17 cellular contexts compared by ENCODE assay signal in the genomic region with DNA sequence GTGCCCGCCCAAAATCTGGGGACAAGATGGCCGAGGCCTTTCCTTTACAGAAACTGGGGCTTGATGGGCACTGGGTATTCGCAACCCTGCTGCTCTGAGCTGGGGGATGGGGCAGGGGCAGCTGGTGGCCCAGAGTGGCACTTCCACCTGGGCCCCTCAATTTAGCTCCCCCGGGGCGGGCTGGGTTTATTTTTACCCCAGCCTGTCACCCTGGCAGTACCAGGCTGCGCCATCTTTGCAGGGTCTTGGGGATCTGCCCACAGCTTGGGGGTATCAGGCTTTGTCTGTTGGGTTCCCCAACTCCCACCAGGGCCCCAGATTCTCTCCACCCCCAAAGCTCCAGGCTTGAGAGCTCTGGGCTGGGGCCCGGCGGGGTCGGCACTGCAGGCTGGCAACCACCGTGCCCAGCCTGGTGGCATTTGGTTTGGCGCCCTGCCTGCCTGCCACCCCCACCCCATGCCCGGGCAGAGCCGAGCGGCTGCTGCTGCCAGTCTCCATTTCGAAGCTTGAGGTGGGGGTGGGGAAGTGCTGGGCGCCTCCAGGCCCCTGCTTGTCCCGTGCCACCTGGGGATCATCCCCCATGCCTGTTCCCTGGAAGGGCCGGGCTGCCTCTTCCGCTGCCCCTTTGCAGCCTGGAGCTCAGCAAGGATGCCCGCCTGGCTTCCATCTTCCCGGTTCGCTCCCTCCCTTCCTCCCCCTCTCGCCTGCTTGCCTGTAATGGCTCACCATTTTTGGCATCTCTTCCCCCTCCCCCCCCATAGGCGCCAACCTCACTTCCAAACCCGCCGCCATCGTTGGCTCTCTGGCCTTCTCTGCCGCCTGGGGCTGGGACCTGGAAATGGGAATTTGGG. TPM values are rescaled to one million over a fixed set of nuclear protein-coding genes. Genes with fewer than 3 reads are reported as not detected.
DNase-seq lines count a peak whose midpoint lies in the region; ATAC-seq, FAIRE-seq and TF ChIP-seq lines count a peak whose summit lies in the region.
"Had no signal": no experiment of that assay in that cellular context is flagged by ENCODE, and none has a peak within 500 bp of the region (broad histone marks: within the 10 kb centered on the region; RNA-seq: fewer than 3 reads in every experiment).

No MANE protein-coding gene starts in this region.

- H3K27me3 ChIP-seq in BLaER1 treated with 17β-estradiol and CSF1 and Interleukin-3, amounts not matched to agents 10 nM and 100 nM: peaks cover 35 to 40% (median 38%) of the 10 kb centered on the region in 11 experiments
- H3K27me3 ChIP-seq in keratinocyte (ENCODE audit: control insufficient read depth, extremely low read depth, insufficient read depth, low read length) (peaks cover 2% of the 10 kb centered on the region), subcutaneous abdominal adipose tissue (ENCODE audit: control insufficient read depth in 5 of 5, insufficient read depth in 4 of 5, low read length in 5 of 5) (peaks cover 0 to 3% (median 0%) of the 10 kb centered on the region in 5 donors), H9 (ENCODE audit: insufficient read depth, low read length) (peaks cover 52% of the 10 kb centered on the region)

- H3K9me1 ChIP-seq in keratinocyte (ENCODE audit: control insufficient read depth, extremely low read depth, insufficient read depth, low read length): no peaks in the 10 kb centered on the region

- no peak for ATAC-seq in GM18873 (IDR thresholded peaks at IDR 0.05; ENCODE audit: low FRiP score, unreplicated experiment)
- ATAC-seq: naive thymus-derived CD4-positive, alpha-beta T cell; stimulated activated naive B cell treated with anti-CD40 and anti-IgM and Interleukin-4, amounts not matched to agents 10 μg/mL and 1 μg/mL and 100 μg/mL, for 72 hours had no signal

- no peak overlapping the region for H2BK12ac ChIP-seq in H9 (ENCODE audit: insufficient read length, low read depth, low read length)

- H4K91ac ChIP-seq in H9 (ENCODE audit: insufficient read length, low read depth, low read length): no peak overlapping the region

- H2AFZ ChIP-seq in keratinocyte (ENCODE audit: control insufficient read depth, low read length): no peak overlapping the region
- no peak overlapping the region for H2AFZ ChIP-seq in H9 (ENCODE audit: low read length)

- H3K4me3 ChIP-seq in BLaER1 treated with 17β-estradiol and CSF1 and Interleukin-3, amounts not matched to agents 10 nM and 100 nM: no peak overlapping the region
- H3K4me3 ChIP-seq in keratinocyte (ENCODE audit: control insufficient read depth in 2 of 3, extremely low read depth in 1 of 3, insufficient read depth in 2 of 3, low read depth in 1 of 3, low read length in 3 of 3) (no peak overlapping the region), subcutaneous abdominal adipose tissue (ENCODE audit: low read depth in 1 of 5, low read length in 5 of 5) (no peak overlapping the region)

- H2BK20ac ChIP-seq in H9 (ENCODE audit: low read depth, low read length, poor library complexity, severe bottlenecking): no peak overlapping the region

- H2BK120ac ChIP-seq in H9 (ENCODE audit: low read depth, low read length, poor library complexity, severe bottlenecking): no peak overlapping the region

- no peak overlapping the region for H2AK5ac ChIP-seq in H9 (ENCODE audit: insufficient read length, low read length)

- H3K9me3 ChIP-seq in BLaER1 treated with 17β-estradiol and CSF1 and Interleukin-3, amounts not matched to agents 10 nM and 100 nM (replicated peaks in 1 of 11): no peaks in the 10 kb centered on the region
- H3K9me3 ChIP-seq in keratinocyte (ENCODE audit: control insufficient read depth, low read depth, low read length) (no peaks in the 10 kb centered on the region), subcutaneous abdominal adipose tissue (ENCODE audit: control insufficient read depth in 5 of 5, low read length in 5 of 5) (no peaks in the 10 kb centered on the region), H9 (ENCODE audit: control insufficient read depth, low read depth, low read length) (no peaks in the 10 kb centered on the region)

- no peak for FAIRE-seq in keratinocyte (lab: Jason Lieb, UNC)

- peaks cover 12 to 46% (median 39%) of the 10 kb centered on the region in 10 experiments for H3K4me1 ChIP-seq in BLaER1 treated with 17β-estradiol and CSF1 and Interleukin-3, amounts not matched to agents 10 nM and 100 nM
- peaks cover 81% of the 10 kb centered on the region for H3K4me1 ChIP-seq in keratinocyte (ENCODE audit: control insufficient read depth, extremely low read depth, insufficient read depth, low read length)
- H3K4me1 ChIP-seq in subcutaneous abdominal adipose tissue (ENCODE audit: control insufficient read depth in 5 of 5, insufficient read depth in 5 of 5, low read length in 5 of 5): peaks cover 16 to 99% (median 91%) of the 10 kb centered on the region in 5 donors
- H3K4me1 ChIP-seq in H9 (ENCODE audit: insufficient read depth, low read length): no peaks in the 10 kb centered on the region; the same call in 1 of the 2 replicates

- no peak overlapping the region for H3K27ac ChIP-seq in BLaER1 treated with 17β-estradiol and CSF1 and Interleukin-3, amounts not matched to agents 10 nM and 100 nM
- H3K27ac ChIP-seq in keratinocyte (ENCODE audit: control insufficient read depth, insufficient read depth, low read length) (peak overlapping the region; percentile 32), subcutaneous abdominal adipose tissue (ENCODE audit: low read depth, low read length) (peak overlapping the region; percentile 90), H9 (ENCODE audit: insufficient read length, low read depth, low read length) (no peak overlapping the region)

- peaks cover 0 to 96% (median 79%) of the 10 kb centered on the region in 11 experiments; a peak in 20 of 22 replicates for H4K20me1 ChIP-seq in BLaER1 treated with 17β-estradiol and CSF1 and Interleukin-3, amounts not matched to agents 10 nM and 100 nM
- H4K20me1 ChIP-seq in keratinocyte (ENCODE audit: control insufficient read depth, extremely low read depth, insufficient read depth, low read length): no peaks in the 10 kb centered on the region
- no peaks in the 10 kb centered on the region for H4K20me1 ChIP-seq in H9 (ENCODE audit: control insufficient read depth, insufficient read depth, insufficient read length)

- H3K79me2 ChIP-seq in keratinocyte (ENCODE audit: control insufficient read depth, insufficient read depth, low read length) (peaks cover 60% of the 10 kb centered on the region), H9 (ENCODE audit: insufficient read depth, low read length) (no peaks in the 10 kb centered on the region)

- no peak overlapping the region for H3T11ph ChIP-seq in H9 (ENCODE audit: low read length)

- peaks cover 0 to 1% of the 10 kb centered on the region in 2 experiments; a peak in 3 of 5 replicates for H3K9me3 Mint-ChIP-seq in H9
- H3K9me3 Mint-ChIP-seq: activated T-helper 1 cell treated with anti-CD3 and anti-CD28 coated beads, Interleukin-12 subunit alpha, Interleukin-12 subunit beta, Interleukin-2, Interleukin-4 antibody, amounts not matched to agents 30 ng/mL and 10 ng/mL and 1 ng/mL, durations not matched to agents 14 hours and 24 hours and 36 hours; naive thymus-derived CD4-positive, alpha-beta T cell; stimulated activated naive B cell treated with anti-CD40 and anti-IgM and Interleukin-4, amounts not matched to agents 10 μg/mL and 1 μg/mL and 100 μg/mL, for 72 hours had no signal

- no peak overlapping the region for H4K5ac ChIP-seq in H9 (ENCODE audit: insufficient read length, low read depth, low read length)

- no peak overlapping the region for H3K4ac ChIP-seq in H9 (ENCODE audit: low read depth, low read length)

- no peak for TF ChIP-seq CTCF in keratinocyte (optimal IDR thresholded peaks at IDR 0.05 in 1 of 3, IDR thresholded peaks at IDR 0.05 in 1 of 3, conservative IDR thresholded peaks at IDR 0.05 in 1 of 3; ENCODE audit: extremely low read depth in 1 of 3, insufficient read depth in 2 of 3, low read length in 3 of 3)
- no peak for TF ChIP-seq CTCF in H9 (conservative IDR thresholded peaks at IDR 0.05)

- DNase-seq in astrocyte of the hippocampus (ENCODE audit: low read depth, low spot score) (peak; percentile 55), keratinocyte (ENCODE audit: low read depth, low spot score) (no peak), NCI-H82 treated with DMSO at 0.1 percent for 48 hours (lab: John Stamatoyannopoulos, UW; ENCODE audit: unreplicated experiment) (no peak), H9 (no peak), HT-29 (ENCODE audit: low spot score) (no peak)
- DNase-seq: effector memory CD4-positive, alpha-beta T cell; foreskin melanocyte; naive thymus-derived CD4-positive, alpha-beta T cell; NCI-H1092 treated with DMSO at 0.1 percent for 48 hours; NCI-H2171 treated with DMSO at 0.1 percent for 48 hours; SHP77 treated with DMSO at 0.1 percent for 48 hours; stimulated activated naive B cell treated with anti-CD40 and anti-IgM and Interleukin-4, amounts not matched to agents 10 μg/mL and 1 μg/mL and 100 μg/mL, for 72 hours; T1000 had no signal

- H3K36me3 Mint-ChIP-seq in H9 (ENCODE audit: insufficient read depth in 1 of 3, low read depth in 3 of 3): no peaks in the 10 kb centered on the region

- H3K18ac ChIP-seq in H9 (ENCODE audit: insufficient read length, low read depth, low read length): no peak overlapping the region

- dilution Hi-C loops in keratinocyte (cut with MboI; ENCODE audit: extremely low pct_ligation_motif_present, low sequenced_read_pairs): no loop called here

- H3K14ac ChIP-seq in H9 (ENCODE audit: insufficient read depth, low read length): no peak overlapping the region

- no peaks in the 10 kb centered on the region for H3K79me1 ChIP-seq in H9 (ENCODE audit: insufficient read depth, low read depth, low read length, poor library complexity, severe bottlenecking)

- peaks cover 5% of the 10 kb centered on the region for H3K23me2 ChIP-seq in H9 (ENCODE audit: insufficient read length, low read depth, low read length, poor library complexity, severe bottlenecking)

- H3K23ac ChIP-seq in H9 (ENCODE audit: insufficient read length, low read depth, low read length): no peak overlapping the region

- no peak overlapping the region for H4K8ac ChIP-seq in H9 (replicated peaks; ENCODE audit: insufficient read length, low read depth, low read length)

- no peak overlapping the region for H2BK15ac ChIP-seq in H9 (ENCODE audit: low read depth, low read length)

- no CpG with 5 or more reads among the region's 28 CpGs for WGBS in H9 (ENCODE audit: extremely low coverage, insufficient read length, low lambda C conversion rate)

- no peak overlapping the region for H3K9ac ChIP-seq in BLaER1 treated with 17β-estradiol and CSF1 and Interleukin-3, amounts not matched to agents 10 nM and 100 nM
- H3K9ac ChIP-seq in keratinocyte (ENCODE audit: control insufficient read depth, extremely low read depth, insufficient read depth, low read length) (peak overlapping the region; percentile 18), subcutaneous abdominal adipose tissue (ENCODE audit: low read length in 5 of 5) (peak overlapping the region in 1 of 5 donors; percentile 37), H9 (ENCODE audit: extremely low read depth, insufficient read length, low read length) (no peak overlapping the region)

- peaks cover 0 to 22% of the 10 kb centered on the region in 2 experiments; a peak in 2 of 4 replicates for H3K4me1 Mint-ChIP-seq in H9

- H3K4me3 Mint-ChIP-seq in H9: no peak overlapping the region
- H3K4me3 Mint-ChIP-seq: activated T-helper 1 cell treated with anti-CD3 and anti-CD28 coated beads, Interleukin-12 subunit alpha, Interleukin-12 subunit beta, Interleukin-2, Interleukin-4 antibody, amounts not matched to agents 30 ng/mL and 10 ng/mL and 1 ng/mL, durations not matched to agents 14 hours and 24 hours and 36 hours; naive thymus-derived CD4-positive, alpha-beta T cell; stimulated activated naive B cell treated with anti-CD40 and anti-IgM and Interleukin-4, amounts not matched to agents 10 μg/mL and 1 μg/mL and 100 μg/mL, for 72 hours had no signal

- H3K56ac ChIP-seq in H9 (ENCODE audit: insufficient read length, low read depth, low read length): no peak overlapping the region

- H3K27ac Mint-ChIP-seq in H9: no peak overlapping the region
- H3K27ac Mint-ChIP-seq: activated T-helper 1 cell treated with anti-CD3 and anti-CD28 coated beads, Interleukin-12 subunit alpha, Interleukin-12 subunit beta, Interleukin-2, Interleukin-4 antibody, amounts not matched to agents 30 ng/mL and 10 ng/mL and 1 ng/mL, durations not matched to agents 14 hours and 24 hours and 36 hours; naive thymus-derived CD4-positive, alpha-beta T cell had no signal

- peak overlapping the region in 8 of 11 experiments; percentile 28 to 72 (median 53); a peak in 15 of 22 replicates for H3K4me2 ChIP-seq in BLaER1 treated with 17β-estradiol and CSF1 and Interleukin-3, amounts not matched to agents 10 nM and 100 nM
- peak overlapping the region; percentile 68 for H3K4me2 ChIP-seq in keratinocyte (ENCODE audit: control insufficient read depth, extremely low read depth, insufficient read depth, low read depth, low read length)
- no peak overlapping the region for H3K4me2 ChIP-seq in H9 (ENCODE audit: insufficient read depth, insufficient read length, low read length)

- peaks cover 0 to 5% (median 0%) of the 10 kb centered on the region in 11 experiments; a peak in 2 of 22 replicates for H3K36me3 ChIP-seq in BLaER1 treated with 17β-estradiol and CSF1 and Interleukin-3, amounts not matched to agents 10 nM and 100 nM
- H3K36me3 ChIP-seq in keratinocyte (ENCODE audit: control insufficient read depth in 2 of 2, extremely low read depth in 1 of 2, insufficient read depth in 2 of 2, low read length in 2 of 2) (no peaks in the 10 kb centered on the region), subcutaneous abdominal adipose tissue (ENCODE audit: control insufficient read depth in 5 of 5, insufficient read depth in 5 of 5, low read length in 5 of 5) (peaks cover 0 to 8% (median 7%) of the 10 kb centered on the region in 5 donors)

- H3K27me3 Mint-ChIP-seq in H9 (ENCODE audit: low read depth): peaks cover 97% of the 10 kb centered on the region

- no peak overlapping the region for H2BK5ac ChIP-seq in H9 (ENCODE audit: insufficient read length, low read length)

RNA-seq across cellular contexts. Expression of a gene that starts 11.4 kb away (rescaled TPM):
- 3.1 to 21.4 TPM (median 5.2 TPM) in 3 replicates for polyA plus RNA-seq in keratinocyte
- polyA plus RNA-seq in keratinocyte (2011; ENCODE audit: low read depth): 13.1 TPM
- polyA plus RNA-seq in keratinocyte (2011; cell fraction: cytosol; rRNA removed): 8.8 and 19.1 TPM in 2 replicates
- 16.8 and 22.7 TPM in 2 replicates for polyA plus RNA-seq in keratinocyte (2011; cell fraction: nucleus; rRNA removed)
- 11.9 and 50.9 TPM in 2 replicates for polyA plus RNA-seq in keratinocyte (2012; ENCODE audit: low replicate concordance)
- polyA minus RNA-seq in keratinocyte: 8.7 to 101 TPM (median 9.2 TPM) in 3 replicates
- polyA minus RNA-seq in keratinocyte (2011; cell fraction: cytosol; rRNA and poly(A)+ RNA removed): 22.1 TPM
- polyA minus RNA-seq in keratinocyte (2011; cell fraction: nucleus; rRNA and poly(A)+ RNA removed): 9.8 and 16.2 TPM in 2 replicates
- total RNA-seq in H9 (2021): 0.20 and 0.31 TPM in 2 replicates
- total RNA-seq in HT-29 (2014; rRNA removed; shearing (Covaris generic)): 22.4 and 32.3 TPM in 2 replicates

RNA-seq across cellular contexts. Expression of a gene that starts 37.3 kb away (rescaled TPM):
- polyA plus RNA-seq in keratinocyte: 0.09 TPM in 1 of 3 replicates, not detected in the others
- not detected for polyA plus RNA-seq in keratinocyte (2011; ENCODE audit: low read depth)
- polyA plus RNA-seq in keratinocyte (2011; cell fraction: cytosol; rRNA removed): not detected in 2 replicates
- polyA plus RNA-seq in keratinocyte (2011; cell fraction: nucleus; rRNA removed): 0.06 and 0.08 TPM in 2 replicates
- 0.06 TPM in 1 of 2 replicates, not detected in the other for polyA plus RNA-seq in keratinocyte (2012; ENCODE audit: low replicate concordance)
- polyA minus RNA-seq in keratinocyte: not detected in 3 replicates
- not detected for polyA minus RNA-seq in keratinocyte (2011; cell fraction: cytosol; rRNA and poly(A)+ RNA removed)
- not detected in 2 replicates for polyA minus RNA-seq in keratinocyte (2011; cell fraction: nucleus; rRNA and poly(A)+ RNA removed)
- 0.11 and 0.13 TPM in 2 replicates for total RNA-seq in H9 (2021)
- total RNA-seq in HT-29 (2014; rRNA removed; shearing (Covaris generic)): 0.31 TPM in 1 of 2 replicates, not detected in the other
- total RNA-seq: naive thymus-derived CD4-positive, alpha-beta T cell had no signal
- polyA plus RNA-seq: naive thymus-derived CD4-positive, alpha-beta T cell had no signal

RNA-seq across cellular contexts. Expression of a gene that starts 49.6 kb away (rescaled TPM):
- polyA plus RNA-seq in keratinocyte: 27.8 to 38.4 TPM (median 35.5 TPM) in 3 replicates
- 22.7 TPM for polyA plus RNA-seq in keratinocyte (2011; ENCODE audit: low read depth)
- 10.8 and 29.0 TPM in 2 replicates for polyA plus RNA-seq in keratinocyte (2011; cell fraction: cytosol; rRNA removed)
- polyA plus RNA-seq in keratinocyte (2011; cell fraction: nucleus; rRNA removed): 9.8 and 10.6 TPM in 2 replicates
- polyA plus RNA-seq in keratinocyte (2012; ENCODE audit: low replicate concordance): 18.1 and 56.9 TPM in 2 replicates
- 4.4 to 9.0 TPM (median 4.6 TPM) in 3 replicates for polyA minus RNA-seq in keratinocyte
- polyA minus RNA-seq in keratinocyte (2011; cell fraction: cytosol; rRNA and poly(A)+ RNA removed): 43.2 TPM
- polyA minus RNA-seq in keratinocyte (2011; cell fraction: nucleus; rRNA and poly(A)+ RNA removed): 2.9 and 3.7 TPM in 2 replicates
- total RNA-seq in H9 (2021): 44.5 and 45.6 TPM in 2 replicates
- 75.2 and 80.9 TPM in 2 replicates for total RNA-seq in HT-29 (2014; rRNA removed; shearing (Covaris generic))

Comparison
In these comparisons a context has a peak if more than half of its experiments do, and no peak if none do; other contexts are left out.
1. H3K27ac ChIP-seq: peak in keratinocyte (single experiment) and subcutaneous abdominal adipose tissue (single experiment); none in BLaER1 treated with 17β-estradiol and CSF1 and Interleukin-3, amounts not matched to agents 10 nM and 100 nM (0 of 11) and H9 (single experiment).
2. RNA of a gene that starts 11.4 kb away (total RNA-seq): 22.4 to 32.3 TPM in HT-29; 0.20 to 0.31 TPM in H9; every median in the first group is over 10 times any median in the second.